Comparison of ENCODE assay signal across 12 cellular contexts in the genomic region with DNA sequence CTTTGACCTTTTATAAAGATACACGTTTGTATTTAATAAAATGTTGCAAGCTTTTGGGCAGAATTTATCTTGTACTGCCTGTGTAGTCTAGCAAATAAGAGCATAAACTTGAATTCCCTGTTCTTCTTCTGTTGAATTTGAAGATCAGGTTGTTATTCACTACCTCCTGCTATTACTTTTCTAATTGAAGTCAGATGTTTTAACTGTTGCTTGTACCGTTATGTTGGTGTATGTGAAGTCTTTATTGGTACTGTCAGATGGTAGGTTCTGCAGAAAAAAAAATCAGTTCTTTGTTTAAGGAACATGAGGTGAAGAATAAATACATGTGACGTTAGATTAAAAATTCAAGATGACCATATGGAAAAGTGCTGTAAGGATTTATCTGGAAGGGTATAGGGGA.
DNase-seq lines count a peak whose midpoint lies in the region; ATAC-seq and TF ChIP-seq lines count a peak whose summit lies in the region.
"Had no signal": no experiment of that assay in that cellular context is flagged by ENCODE, and none has a peak within 500 bp of the region (broad histone marks: within the 10 kb centered on the region; RNA-seq: fewer than 3 reads in every experiment).

No MANE protein-coding gene starts in this region.

- WGBS in spleen, 5 donors = 48 to 55% (median 49%) methylated on average over 3 of the region's 3 CpGs

- peak overlapping the region; percentile 87 for H3K27ac ChIP-seq in cardiac muscle cell
- peak overlapping the region; percentile 36 for H3K27ac ChIP-seq in VCaP
- H3K27ac ChIP-seq in iPS-18a (ENCODE audit: low read length) = no peak overlapping the region
- H3K27ac ChIP-seq in spleen = peak overlapping the region in 5 of 8 donors; percentile 36 to 62 (median 46)
- H3K27ac ChIP-seq: C4-2B, colonic mucosa, parathyroid adenoma, tibial artery had no signal

- TF ChIP-seq POLR2A in spleen (IDR thresholded peaks at IDR 0.05) = no peak

- DNase-seq in cardiac muscle cell (ENCODE audit: low read depth in 1 of 2, low spot score in 1 of 2) = no peak
- DNase-seq in Right ventricle myocardium inferior (ENCODE audit: missing footprints) = no peak
- no peak for DNase-seq in spleen
- DNase-seq in GM20000 (ENCODE audit: low spot score) = no peak
- DNase-seq: colonic mucosa had no signal

- no peaks in the 10 kb centered on the region for H3K36me3 ChIP-seq in cardiac muscle cell
- H3K36me3 ChIP-seq in iPS-18a (ENCODE audit: control insufficient read depth, low read depth, low read length) = no peaks in the 10 kb centered on the region
- H3K36me3 ChIP-seq in spleen = peaks cover 0 to 8% (median 0%) of the 10 kb centered on the region in 6 donors
- H3K36me3 ChIP-seq: colonic mucosa, tibial artery had no signal

- H3K4me1 ChIP-seq in cardiac muscle cell (ENCODE audit: low read depth) (peaks cover 25% of the 10 kb centered on the region), iPS-18a (ENCODE audit: control insufficient read depth, low read depth, low read length) (peaks cover 33% of the 10 kb centered on the region), spleen (peaks cover 52 to 99% (median 80%) of the 10 kb centered on the region in 6 donors)
- H3K4me1 ChIP-seq: colonic mucosa had no signal

- H3K4me3 ChIP-seq in cardiac muscle cell (peak overlapping the region; percentile 2), iPS-18a (ENCODE audit: low read length) (peak overlapping the region; percentile 32), spleen (peak overlapping the region in 1 of 8 donors; percentile 19)
- H3K4me3 ChIP-seq: colonic mucosa, tibial artery had no signal

- no peak for TF ChIP-seq CTCF in cardiac muscle cell (IDR thresholded peaks at IDR 0.05; ENCODE audit: low read depth, low read length)
- no peak for TF ChIP-seq CTCF in VCaP (conservative IDR thresholded peaks at IDR 0.05)
- TF ChIP-seq CTCF in spleen (IDR thresholded peaks at IDR 0.05 in 8 of 11, conservative IDR thresholded peaks at IDR 0.05 in 3 of 11) = no peak
- no peak for TF ChIP-seq CTCF in GM20000 (IDR thresholded peaks at IDR 0.05; ENCODE audit: extremely low read depth, missing control alignments)

- H3K27me3 ChIP-seq in cardiac muscle cell = no peaks in the 10 kb centered on the region
- no peaks in the 10 kb centered on the region for H3K27me3 ChIP-seq in iPS-18a (ENCODE audit: control insufficient read depth, insufficient read depth, low read length)
- no peaks in the 10 kb centered on the region for H3K27me3 ChIP-seq in spleen (replicated peaks in 1 of 7)
- H3K27me3 ChIP-seq: colonic mucosa, tibial artery had no signal

- peak overlapping the region; percentile 29 for H3K9ac ChIP-seq in iPS-18a (ENCODE audit: low read length)
- H3K9ac ChIP-seq: parathyroid adenoma had no signal

- H3K9me3 ChIP-seq in cardiac muscle cell (ENCODE audit: low read depth) = no peaks in the 10 kb centered on the region
- H3K9me3 ChIP-seq in iPS-18a (ENCODE audit: control insufficient read depth, low read depth, low read length) = peaks cover 6% of the 10 kb centered on the region
- no peaks in the 10 kb centered on the region for H3K9me3 ChIP-seq in spleen
- H3K9me3 ChIP-seq: colonic mucosa, tibial artery had no signal

- ATAC-seq in Right ventricle myocardium inferior (no peak), HG02610 (IDR thresholded peaks at IDR 0.05; ENCODE audit: unreplicated experiment) (no peak), GM21576 (IDR thresholded peaks at IDR 0.05; ENCODE audit: unreplicated experiment) (no peak)

- intact Hi-C loops in Right ventricle myocardium inferior (cut with DNase I) (no loop called here), spleen (cut with DNase I; ENCODE audit: low total_unique reads) (no loop called here)
